14 cellular contexts compared by ENCODE assay signal in genomic region chr4:41844327-41844726, GRCh38.
"Had no signal": no experiment of that assay in that cellular context is flagged by ENCODE, and none has a peak within 500 bp of the region (broad histone marks: within the 10 kb centered on the region; RNA-seq: fewer than 3 reads in every experiment).

No MANE protein-coding gene starts in this region.

- DNase-seq: activated CD4-positive, alpha-beta memory T cell treated with anti-CD3 and anti-CD28 coated beads, Interleukin-2, amount 10 ng/mL, durations not matched to agents 7 days and 5 days; activated CD4-positive, alpha-beta T cell treated with anti-CD3 and anti-CD28 coated beads for 4 hours; activated T-cell treated with anti-CD3 and anti-CD28 coated beads, Interleukin-2, amount 50 U/mL, for 24 hours; adrenal gland; dorsolateral prefrontal cortex; endodermal cell; heart left ventricle; left cardiac atrium; naive B cell; retina; thyroid gland had no signal

- H3K36me3 ChIP-seq: adrenal gland, heart left ventricle, thyroid gland had no signal

- H3K36me3 Mint-ChIP-seq: activated naive CD4-positive, alpha-beta T cell treated with anti-CD3 and anti-CD28 coated beads, Interleukin-2, amount 50 U/mL, for 24 hours; stimulated activated effector memory CD8-positive, alpha-beta T cell treated with anti-CD3 and anti-CD28 coated beads, Interleukin-12 subunit alpha, Interleukin-12 subunit beta, amount 100 ng/mL, for 72 hours had no signal

- ATAC-seq: heart left ventricle; left cardiac atrium; stimulated activated effector memory CD8-positive, alpha-beta T cell treated with anti-CD3 and anti-CD28 coated beads, Interleukin-12 subunit alpha, Interleukin-12 subunit beta, amount 100 ng/mL, for 72 hours had no signal

- H3K4me3 Mint-ChIP-seq: activated CD4-positive, alpha-beta memory T cell treated with anti-CD3 and anti-CD28 coated beads, Interleukin-2, amount 10 ng/mL, durations not matched to agents 7 days and 5 days; activated naive CD4-positive, alpha-beta T cell treated with anti-CD3 and anti-CD28 coated beads, Interleukin-2, amount 50 U/mL, for 24 hours; activated T-cell treated with anti-CD3 and anti-CD28 coated beads, Interleukin-2, amount 50 U/mL, for 24 hours; endodermal cell; naive B cell; stimulated activated effector memory CD8-positive, alpha-beta T cell treated with anti-CD3 and anti-CD28 coated beads, Interleukin-12 subunit alpha, Interleukin-12 subunit beta, amount 100 ng/mL, for 72 hours had no signal

- H3K4me3 ChIP-seq: adrenal gland, dorsolateral prefrontal cortex, heart left ventricle, lung, thyroid gland had no signal

- H3K4me1 Mint-ChIP-seq: activated naive CD4-positive, alpha-beta T cell treated with anti-CD3 and anti-CD28 coated beads, Interleukin-2, amount 50 U/mL, for 24 hours; endodermal cell; naive B cell had no signal

- H3K27ac Mint-ChIP-seq: activated CD4-positive, alpha-beta memory T cell treated with anti-CD3 and anti-CD28 coated beads, Interleukin-2, amount 10 ng/mL, durations not matched to agents 7 days and 5 days; activated naive CD4-positive, alpha-beta T cell treated with anti-CD3 and anti-CD28 coated beads, Interleukin-2, amount 50 U/mL, for 24 hours; activated T-cell treated with anti-CD3 and anti-CD28 coated beads, Interleukin-2, amount 50 U/mL, for 24 hours; endodermal cell; naive B cell; stimulated activated effector memory CD8-positive, alpha-beta T cell treated with anti-CD3 and anti-CD28 coated beads, Interleukin-12 subunit alpha, Interleukin-12 subunit beta, amount 100 ng/mL, for 72 hours had no signal

- H3K4me1 ChIP-seq: adrenal gland, heart left ventricle, thyroid gland had no signal

- H3K9me3 ChIP-seq: adrenal gland, heart left ventricle, thyroid gland had no signal

- H3K27ac ChIP-seq: adrenal gland, dorsolateral prefrontal cortex, heart left ventricle, thyroid gland had no signal

- H3K9me3 Mint-ChIP-seq: activated T-cell treated with anti-CD3 and anti-CD28 coated beads, Interleukin-2, amount 50 U/mL, for 24 hours; endodermal cell had no signal

- H3K27me3 ChIP-seq: adrenal gland, thyroid gland had no signal
